ENCODE assay signal across 13 cellular contexts in the genomic region with DNA sequence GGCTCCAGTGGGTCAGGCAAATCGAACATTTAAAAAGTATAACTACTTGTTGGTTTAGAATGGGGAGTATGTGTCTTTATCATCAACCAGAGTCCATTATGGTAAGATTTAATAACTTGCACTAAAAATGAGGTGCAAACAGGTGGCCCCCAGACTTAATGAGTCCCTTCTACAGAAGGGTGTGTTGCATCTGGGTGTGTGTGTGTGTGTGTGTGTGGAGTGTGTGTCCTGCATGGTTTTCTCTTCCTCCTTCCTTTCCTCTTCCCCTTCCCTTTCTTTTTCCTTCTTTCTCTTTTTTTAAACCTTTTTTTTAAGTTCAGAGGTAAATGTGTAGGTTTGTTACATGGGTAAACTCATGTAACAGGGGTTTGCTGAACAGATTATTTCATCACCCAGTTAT.
"Had no signal": no experiment of that assay in that cellular context is flagged by ENCODE, and none has a peak within 500 bp of the region (broad histone marks: within the 10 kb centered on the region; RNA-seq: fewer than 3 reads in every experiment).

No MANE protein-coding gene starts in this region.

- H3K36me3 ChIP-seq: sigmoid colon, thyroid gland, uterus had no signal

- H3K9ac ChIP-seq: parathyroid adenoma had no signal

- H2AFZ ChIP-seq: parathyroid adenoma had no signal

- H3K27ac Mint-ChIP-seq: activated CD4-positive, alpha-beta T cell treated with anti-CD3 and anti-CD28 coated beads, Interleukin-2, amount 10 ng/mL, durations not matched to agents 7 days and 5 days; WTC11 had no signal

- DNase-seq: activated CD4-positive, alpha-beta T cell treated with anti-CD3 and anti-CD28 coated beads, Interleukin-2, amount 10 ng/mL, durations not matched to agents 7 days and 5 days; activated gamma-delta T cell; amygdala; body of pancreas; caudate nucleus; sigmoid colon; stimulated activated CD4-positive, alpha-beta T cell treated with anti-CD3 and anti-CD28 coated beads, Interleukin-2, amount 100 ng/mL, for 24 hours; thyroid gland; uterus had no signal

- H3K4me1 ChIP-seq: parathyroid adenoma, sigmoid colon, thyroid gland, uterus had no signal

- H3K36me3 Mint-ChIP-seq: WTC11 had no signal

- H3K27me3 Mint-ChIP-seq: activated CD4-positive, alpha-beta T cell treated with anti-CD3 and anti-CD28 coated beads, Interleukin-2, amount 10 ng/mL, durations not matched to agents 7 days and 5 days had no signal

- H3K27me3 ChIP-seq: body of pancreas, esophagus muscularis mucosa, sigmoid colon, thyroid gland, uterus had no signal

- ATAC-seq: activated naive CD4-positive, alpha-beta T cell treated with anti-CD3 and anti-CD28 coated beads, Interleukin-2, amount 50 U/mL, for 72 hours; body of pancreas; WTC11 had no signal

- H3K79me2 ChIP-seq: parathyroid adenoma had no signal

- H3K4me3 ChIP-seq: body of pancreas, esophagus muscularis mucosa, sigmoid colon, thyroid gland, uterus had no signal

- H3K4me3 Mint-ChIP-seq: activated CD4-positive, alpha-beta T cell treated with anti-CD3 and anti-CD28 coated beads, Interleukin-2, amount 10 ng/mL, durations not matched to agents 7 days and 5 days; WTC11 had no signal

- H3K27ac ChIP-seq: esophagus muscularis mucosa, parathyroid adenoma, sigmoid colon, thyroid gland, uterus had no signal

- H3K9me3 ChIP-seq: body of pancreas, esophagus muscularis mucosa, sigmoid colon, thyroid gland, uterus had no signal
